In the genomic region with DNA sequence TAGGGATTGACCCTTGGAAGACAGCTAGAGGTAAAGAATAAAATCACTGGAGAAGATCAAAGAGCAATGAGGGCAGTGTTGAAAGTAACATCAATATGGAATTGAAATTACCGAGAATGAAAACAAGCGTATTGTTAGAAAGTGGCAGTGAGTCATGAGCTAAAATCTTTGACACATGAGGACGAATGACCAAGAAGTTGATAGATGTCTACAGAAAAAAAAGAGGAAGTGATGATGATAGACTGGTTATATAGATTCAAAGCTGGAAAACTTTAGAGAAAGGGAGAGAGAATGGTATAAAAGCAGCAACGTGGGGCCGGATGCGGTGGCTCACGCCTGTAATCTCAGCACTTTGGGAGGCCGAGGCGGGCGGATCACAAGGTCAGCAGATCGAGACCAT, we compare ENCODE assay signal across 1 cellular context.
TF ChIP-seq lines count a peak whose summit lies in the region.

No MANE protein-coding gene starts in this region.

TF ChIP-seq in HepG2, 621 proteins besides CTCF, POLR2A, EP300 and RAD21:
- TF ChIP-seq ZNF44 (CRISPR knock-in tag; IDR thresholded peaks at IDR 0.05) (no peak), ZNF235 (CRISPR knock-in tag; IDR thresholded peaks at IDR 0.05; ENCODE audit: borderline replicate concordance) (no peak), SRSF9 (IDR thresholded peaks at IDR 0.05; ENCODE audit: borderline replicate concordance, insufficient read depth, low read depth, low read length, poor library complexity, severe bottlenecking) (no peak), ZNF574 (CRISPR knock-in tag; IDR thresholded peaks at IDR 0.05) (no peak), UBTF (CRISPR knock-in tag; IDR thresholded peaks at IDR 0.05) (no peak), TOPORS (CRISPR knock-in tag; IDR thresholded peaks at IDR 0.05) (no peak), IKZF1 (IDR thresholded peaks at IDR 0.05) (no peak), PAXIP1 (CRISPR knock-in tag; conservative IDR thresholded peaks at IDR 0.05) (no peak), HMGA1 (CRISPR knock-in tag; conservative IDR thresholded peaks at IDR 0.05) (no peak), ZNF503 (CRISPR knock-in tag; IDR thresholded peaks at IDR 0.05) (no peak), ZNF383 (CRISPR knock-in tag; IDR thresholded peaks at IDR 0.05; ENCODE audit: borderline replicate concordance) (no peak), ZSCAN30 (CRISPR knock-in tag; IDR thresholded peaks at IDR 0.05) (no peak), RCOR2 (CRISPR knock-in tag; IDR thresholded peaks at IDR 0.05) (no peak), ZMAT3 (CRISPR knock-in tag; conservative IDR thresholded peaks at IDR 0.05) (no peak), ZBTB44 (CRISPR knock-in tag; IDR thresholded peaks at IDR 0.05) (no peak), MTA3 (CRISPR knock-in tag; IDR thresholded peaks at IDR 0.05) (no peak)
- TF ChIP-seq, protein P1, sequence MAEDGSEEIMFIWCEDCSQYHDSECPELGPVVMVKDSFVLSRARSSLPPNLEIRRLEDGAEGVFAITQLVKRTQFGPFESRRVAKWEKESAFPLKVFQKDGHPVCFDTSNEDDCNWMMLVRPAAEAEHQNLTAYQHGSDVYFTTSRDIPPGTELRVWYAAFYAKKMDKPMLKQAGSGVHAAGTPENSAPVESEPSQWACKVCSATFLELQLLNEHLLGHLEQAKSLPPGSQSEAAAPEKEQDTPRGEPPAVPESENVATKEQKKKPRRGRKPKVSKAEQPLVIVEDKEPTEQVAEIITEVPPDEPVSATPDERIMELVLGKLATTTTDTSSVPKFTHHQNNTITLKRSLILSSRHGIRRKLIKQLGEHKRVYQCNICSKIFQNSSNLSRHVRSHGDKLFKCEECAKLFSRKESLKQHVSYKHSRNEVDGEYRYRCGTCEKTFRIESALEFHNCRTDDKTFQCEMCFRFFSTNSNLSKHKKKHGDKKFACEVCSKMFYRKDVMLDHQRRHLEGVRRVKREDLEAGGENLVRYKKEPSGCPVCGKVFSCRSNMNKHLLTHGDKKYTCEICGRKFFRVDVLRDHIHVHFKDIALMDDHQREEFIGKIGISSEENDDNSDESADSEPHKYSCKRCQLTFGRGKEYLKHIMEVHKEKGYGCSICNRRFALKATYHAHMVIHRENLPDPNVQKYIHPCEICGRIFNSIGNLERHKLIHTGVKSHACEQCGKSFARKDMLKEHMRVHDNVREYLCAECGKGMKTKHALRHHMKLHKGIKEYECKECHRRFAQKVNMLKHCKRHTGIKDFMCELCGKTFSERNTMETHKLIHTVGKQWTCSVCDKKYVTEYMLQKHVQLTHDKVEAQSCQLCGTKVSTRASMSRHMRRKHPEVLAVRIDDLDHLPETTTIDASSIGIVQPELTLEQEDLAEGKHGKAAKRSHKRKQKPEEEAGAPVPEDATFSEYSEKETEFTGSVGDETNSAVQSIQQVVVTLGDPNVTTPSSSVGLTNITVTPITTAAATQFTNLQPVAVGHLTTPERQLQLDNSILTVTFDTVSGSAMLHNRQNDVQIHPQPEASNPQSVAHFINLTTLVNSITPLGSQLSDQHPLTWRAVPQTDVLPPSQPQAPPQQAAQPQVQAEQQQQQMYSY (CRISPR knock-in tag; IDR thresholded peaks at IDR 0.05) = no peak
